In the genomic region with DNA sequence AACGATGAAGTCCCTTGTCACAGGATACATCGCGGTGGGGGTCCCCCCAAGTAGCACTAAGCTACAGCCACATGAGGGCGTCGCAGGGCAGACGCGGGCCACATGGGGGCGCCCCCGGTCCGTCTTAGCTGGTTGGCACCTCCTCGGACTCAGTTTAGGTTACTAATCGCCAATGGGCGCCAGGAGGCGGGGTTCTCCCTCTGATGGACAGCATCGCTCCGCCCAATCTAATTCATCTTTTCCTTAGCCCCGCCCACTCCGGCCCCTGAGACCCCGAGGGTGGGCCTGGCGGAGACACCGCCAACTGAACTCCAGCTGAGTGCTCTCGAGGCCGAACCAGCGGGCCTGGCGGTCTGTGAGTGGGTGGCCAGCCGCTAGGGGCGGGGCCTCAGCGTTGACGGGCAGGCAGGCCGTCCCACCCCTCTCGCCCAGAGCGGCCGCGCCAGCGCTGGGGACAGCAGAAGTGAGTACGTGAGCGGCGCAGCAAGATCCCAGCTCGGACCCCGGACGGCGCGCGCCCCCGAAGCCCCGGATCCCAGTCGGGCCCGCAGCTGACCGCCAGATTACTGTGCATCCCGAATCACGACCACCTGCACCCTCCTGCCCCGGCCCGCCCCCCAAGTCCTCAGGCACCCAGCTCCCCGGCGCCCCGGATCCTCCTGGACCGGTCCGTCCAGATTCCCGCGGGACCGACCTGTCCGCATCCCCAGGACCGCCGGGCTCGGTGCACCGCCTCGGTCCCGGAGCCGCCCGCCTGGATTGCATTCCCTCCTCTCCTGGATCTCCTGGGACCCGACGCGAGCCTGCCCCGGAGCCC, we compare ENCODE assay signal across 8 cellular contexts. TPM values are rescaled to one million over a fixed set of nuclear protein-coding genes. Genes with fewer than 3 reads are reported as not detected.
DNase-seq lines count a peak whose midpoint lies in the region; ATAC-seq and TF ChIP-seq lines count a peak whose summit lies in the region.

EPHB3 (plus strand) TSS at position 457 of the 817 bp plus-strand sequence. CDS start 451 bp downstream, outside the sequence.

- H3K4me2 ChIP-seq in SU-DHL-6 (ENCODE audit: low read depth, low read length, poor library complexity, severe bottlenecking) (no peak within 1 kb of the TSS), osteoblast (ENCODE audit: insufficient read depth, low read length) (peak within 1 kb of the TSS; percentile 99)

- ATAC-seq in HG02798 (IDR thresholded peaks at IDR 0.05; ENCODE audit: poor library complexity, unreplicated experiment), result peak; percentile 86
- peak; percentile 97 for ATAC-seq in thoracic aorta (ENCODE audit: insufficient number of reproducible peaks, low FRiP score, low read depth)

- H3K79me2 ChIP-seq in SU-DHL-6 (ENCODE audit: insufficient read depth, low read length) (no peaks in the 10 kb centered on the region), osteoblast (ENCODE audit: insufficient read depth, low read length) (no peaks in the 10 kb centered on the region)

- H3K27ac ChIP-seq in SU-DHL-6 (ENCODE audit: low read depth, low read length), result no peak within 1 kb of the TSS
- H3K27ac ChIP-seq in osteoblast (ENCODE audit: low read depth, low read length), result no peak within 1 kb of the TSS
- peak within 1 kb of the TSS; percentile 31 to 67 for H3K27ac ChIP-seq in thoracic aorta

- intact Hi-C loops in head of caudate nucleus (cut with DNase I), result loop anchor here (1.0 kb wide), 1 partner anchor 216 kb away; no protein-coding TSS in a partner anchor

- H3K9ac ChIP-seq in SU-DHL-6 (ENCODE audit: low read length), result no peak within 1 kb of the TSS

- no peak within 1 kb of the TSS for H2AFZ ChIP-seq in SU-DHL-6 (ENCODE audit: low read depth, low read length, severe bottlenecking)
- peak within 1 kb of the TSS; percentile 84 for H2AFZ ChIP-seq in osteoblast (ENCODE audit: low read length)

- H3F3A ChIP-seq in SU-DHL-6 (ENCODE audit: insufficient read depth), result no peaks in the 10 kb centered on the region

- H3K4me3 ChIP-seq in SU-DHL-6 (ENCODE audit: insufficient read depth, low read length, poor library complexity, severe bottlenecking) (no peak within 1 kb of the TSS), osteoblast (ENCODE audit: insufficient read depth, low read length) (peak within 1 kb of the TSS; percentile 76), thoracic aorta (peak within 1 kb of the TSS; percentile 81)

- H4K20me1 ChIP-seq in SU-DHL-6 (ENCODE audit: low read depth, low read length), result no peaks in the 10 kb centered on the region
- no peaks in the 10 kb centered on the region for H4K20me1 ChIP-seq in osteoblast (ENCODE audit: insufficient read depth, low read length)

- no peaks in the 10 kb centered on the region for H3K9me3 ChIP-seq in SU-DHL-6 (ENCODE audit: insufficient read depth, low read length)
- no peaks in the 10 kb centered on the region for H3K9me3 ChIP-seq in osteoblast (ENCODE audit: low read depth, low read length)
- H3K9me3 ChIP-seq in thoracic aorta, result no peaks in the 10 kb centered on the region

- peaks cover 24% of the 10 kb centered on the region for H3K4me1 ChIP-seq in osteoblast (ENCODE audit: insufficient read depth, low read length)
- peaks cover 12 to 39% of the 10 kb centered on the region in 2 donors for H3K4me1 ChIP-seq in thoracic aorta (ENCODE audit: control insufficient read depth in 1 of 2, low read depth in 2 of 2)

- TF ChIP-seq CTCF in GM12872 (IDR thresholded peaks at IDR 0.05; ENCODE audit: insufficient read depth, low read depth, low read length) (peak; percentile 86), SU-DHL-6 (IDR thresholded peaks at IDR 0.05; ENCODE audit: insufficient read depth, low read length, poor library complexity, severe bottlenecking) (peak; percentile 85), osteoblast (IDR thresholded peaks at IDR 0.05; ENCODE audit: extremely low read depth, low read depth, low read length) (peak; percentile 99), thoracic aorta (IDR thresholded peaks at IDR 0.05) (peak; percentile 94)

- H3K36me3 ChIP-seq in SU-DHL-6 (ENCODE audit: low read length), result no peaks in the 10 kb centered on the region
- H3K36me3 ChIP-seq in osteoblast (ENCODE audit: insufficient read depth, low read length), result no peaks in the 10 kb centered on the region
- no peaks in the 10 kb centered on the region for H3K36me3 ChIP-seq in thoracic aorta

- no peaks in the 10 kb centered on the region for H3K9me2 ChIP-seq in SU-DHL-6 (replicated peaks; ENCODE audit: insufficient read depth, low read length)

- no peaks in the 10 kb centered on the region for H3K27me3 ChIP-seq in SU-DHL-6 (ENCODE audit: low read length)
- peaks cover 31% of the 10 kb centered on the region for H3K27me3 ChIP-seq in osteoblast (ENCODE audit: insufficient read depth, low read length)
- no peaks in the 10 kb centered on the region for H3K27me3 ChIP-seq in thoracic aorta (replicated peaks; ENCODE audit: insufficient read depth)

- peak; percentile 99 to 100 (median 100) for DNase-seq in NCI-H1417 (lab: John Stamatoyannopoulos, UW)
- peak; percentile 86 for DNase-seq in activated naive CD8-positive, alpha-beta T cell treated with anti-CD3 and anti-CD28 coated beads, Interleukin-2, amount 50 U/mL, for 16 hours (ENCODE audit: low read depth, low spot score)
- peak; percentile 96 to 100 (median 99) for DNase-seq in head of caudate nucleus
- DNase-seq in osteoblast (ENCODE audit: insufficient read length, low spot score, missing footprints), result peak; percentile 100
- peak; percentile 99 for DNase-seq in thoracic aorta (ENCODE audit: low spot score)

RNA-seq across cellular contexts. Expression of gene EPHB3, which starts in this region (rescaled TPM):
- total RNA-seq in osteoblast (3.6 and 4.1 TPM in 2 replicates), thoracic aorta (1 to 10 TPM; 2.8 to 5.0 TPM)

Comparison
In these comparisons a context has a peak if more than half of its experiments do, and no peak if none do; other contexts are left out.
1. H3K27ac ChIP-seq: peak in thoracic aorta (2 of 2); none in SU-DHL-6 (single experiment) and osteoblast (single experiment).
2. Peak in every context shown above with its lines, with median percentiles within 50 percentile points of each other: CTCF ChIP-seq and DNase-seq.